ENCODE assay signal across 1 cellular context in genomic region chr17:21214015-21214776, GRCh38.
TF ChIP-seq lines count a peak whose summit lies in the region.

Gene TMEM11, minus strand, starts transcription at chr17:21214161. Its CDS starts 9 bp downstream, at chr17:21214152.

TF ChIP-seq in HepG2, 621 proteins besides CTCF, POLR2A, EP300 and RAD21 (continued from another document and continues in another):
- peak; percentile 87; the same call in 1 of the 2 replicates for TF ChIP-seq ZNF790 (CRISPR knock-in tag; IDR thresholded peaks at IDR 0.05; ENCODE audit: borderline replicate concordance)
- TF ChIP-seq REXO4 (CRISPR knock-in tag; IDR thresholded peaks at IDR 0.05; ENCODE audit: borderline replicate concordance) = no peak
- peak; percentile 67; the same call in 1 of the 2 replicates for TF ChIP-seq ZNF687 (CRISPR knock-in tag; IDR thresholded peaks at IDR 0.05)
- TF ChIP-seq ZFP82 (CRISPR knock-in tag; IDR thresholded peaks at IDR 0.05; ENCODE audit: borderline replicate concordance) = peak; percentile 92; the same call in 1 of the 2 replicates
- peak; percentile 88 for TF ChIP-seq PATZ1 (CRISPR knock-in tag; IDR thresholded peaks at IDR 0.05)
- no peak for TF ChIP-seq ZNF878 (CRISPR knock-in tag; IDR thresholded peaks at IDR 0.05)
- no peak; the same call in 1 of the 2 replicates for TF ChIP-seq ZNF30 (CRISPR knock-in tag; IDR thresholded peaks at IDR 0.05)
- no peak; the same call in 1 of the 2 replicates for TF ChIP-seq ZNF235 (CRISPR knock-in tag; IDR thresholded peaks at IDR 0.05; ENCODE audit: borderline replicate concordance)
- peak; percentile 39; the same call in 1 of the 3 replicates for TF ChIP-seq MXI1 (IDR thresholded peaks at IDR 0.05; ENCODE audit: borderline replicate concordance, low read depth, low read length)
- peak; percentile 55; the same call in 1 of the 2 replicates for TF ChIP-seq ARNT2 (CRISPR knock-in tag; IDR thresholded peaks at IDR 0.05; ENCODE audit: low read depth)
- TF ChIP-seq LCORL (IDR thresholded peaks at IDR 0.05) = no peak
- peak; percentile 39; the same call in 1 of the 2 replicates for TF ChIP-seq LCORL (CRISPR knock-in tag; IDR thresholded peaks at IDR 0.05)
- no peak for TF ChIP-seq REST (IDR thresholded peaks at IDR 0.05; ENCODE audit: borderline replicate concordance in 1 of 2, low read depth in 1 of 2, low read length in 2 of 2)
- TF ChIP-seq SRY (CRISPR knock-in tag; IDR thresholded peaks at IDR 0.05) = peak; percentile 14; the same call in 1 of the 2 replicates
- TF ChIP-seq MTA1 (CRISPR knock-in tag; IDR thresholded peaks at IDR 0.05; ENCODE audit: borderline replicate concordance) = no peak; the same call in 1 of the 2 replicates
- TF ChIP-seq THYN1 (CRISPR knock-in tag; IDR thresholded peaks at IDR 0.05; ENCODE audit: borderline replicate concordance, low read depth) = no peak
- TF ChIP-seq SIN3A (IDR thresholded peaks at IDR 0.05; ENCODE audit: borderline replicate concordance, low read depth, low read length) = peak; percentile 53; the same call in 1 of the 2 replicates
- no peak for TF ChIP-seq ARID2 (CRISPR knock-in tag; IDR thresholded peaks at IDR 0.05; ENCODE audit: borderline replicate concordance)
- TF ChIP-seq ZNF839 (CRISPR knock-in tag; IDR thresholded peaks at IDR 0.05; ENCODE audit: borderline replicate concordance) = no peak
- TF ChIP-seq ZNF704 (CRISPR knock-in tag; IDR thresholded peaks at IDR 0.05; ENCODE audit: borderline replicate concordance) = no peak
- TF ChIP-seq RERE (CRISPR knock-in tag; IDR thresholded peaks at IDR 0.05; ENCODE audit: low read depth) = no peak
- no peak; the same call in 1 of the 2 replicates for TF ChIP-seq ZNF768 (CRISPR knock-in tag; IDR thresholded peaks at IDR 0.05)
- peak; percentile 66 for TF ChIP-seq ZNF563 (CRISPR knock-in tag; IDR thresholded peaks at IDR 0.05)
- no peak for TF ChIP-seq ATF7 (IDR thresholded peaks at IDR 0.05)
- 0 out of 2 replicates have a peak, but pooled peaks have one; percentile 26 for TF ChIP-seq ATF7 (CRISPR knock-in tag; IDR thresholded peaks at IDR 0.05)
- no peak for TF ChIP-seq SETDB1 (CRISPR knock-in tag; IDR thresholded peaks at IDR 0.05; ENCODE audit: borderline replicate concordance)
- peak; percentile 100 for TF ChIP-seq THAP11 (CRISPR knock-in tag; IDR thresholded peaks at IDR 0.05)
- TF ChIP-seq ZNF577 (CRISPR knock-in tag; IDR thresholded peaks at IDR 0.05; ENCODE audit: borderline replicate concordance, low read depth) = no peak
- 0 out of 2 replicates have a peak, but pooled peaks have one; percentile 22 for TF ChIP-seq RFXANK (CRISPR knock-in tag; IDR thresholded peaks at IDR 0.05)
- TF ChIP-seq ZNF709 (CRISPR knock-in tag; IDR thresholded peaks at IDR 0.05) = peak; percentile 28; the same call in 1 of the 2 replicates
- peak; percentile 98 for TF ChIP-seq TAF1 (CRISPR knock-in tag; IDR thresholded peaks at IDR 0.05)
- TF ChIP-seq ZNF343 (CRISPR knock-in tag; IDR thresholded peaks at IDR 0.05) = no peak
- TF ChIP-seq ATF4 (CRISPR knock-in tag; IDR thresholded peaks at IDR 0.05) = no peak
- peak; percentile 92 for TF ChIP-seq SUZ12 (IDR thresholded peaks at IDR 0.05; ENCODE audit: low read depth, low read length)
- no peak for TF ChIP-seq HNRNPUL1 (IDR thresholded peaks at IDR 0.05; ENCODE audit: low read depth, low read length)
- no peak for TF ChIP-seq FOXA3 (CRISPR knock-in tag; IDR thresholded peaks at IDR 0.05)
- no peak for TF ChIP-seq CCDC6 (CRISPR knock-in tag; IDR thresholded peaks at IDR 0.05)
- no peak; the same call in 1 of the 2 replicates for TF ChIP-seq ZFP36L2 (CRISPR knock-in tag; IDR thresholded peaks at IDR 0.05)
- TF ChIP-seq ZBTB46 (CRISPR knock-in tag; IDR thresholded peaks at IDR 0.05; ENCODE audit: borderline replicate concordance) = no peak
- 0 out of 2 replicates have a peak, but pooled peaks have one; percentile 30 for TF ChIP-seq NAIF1 (CRISPR knock-in tag; IDR thresholded peaks at IDR 0.05; ENCODE audit: borderline replicate concordance)
- no peak for TF ChIP-seq EZH2 (conservative IDR thresholded peaks at IDR 0.05; ENCODE audit: low read depth, low read length)
